In the genomic region with DNA sequence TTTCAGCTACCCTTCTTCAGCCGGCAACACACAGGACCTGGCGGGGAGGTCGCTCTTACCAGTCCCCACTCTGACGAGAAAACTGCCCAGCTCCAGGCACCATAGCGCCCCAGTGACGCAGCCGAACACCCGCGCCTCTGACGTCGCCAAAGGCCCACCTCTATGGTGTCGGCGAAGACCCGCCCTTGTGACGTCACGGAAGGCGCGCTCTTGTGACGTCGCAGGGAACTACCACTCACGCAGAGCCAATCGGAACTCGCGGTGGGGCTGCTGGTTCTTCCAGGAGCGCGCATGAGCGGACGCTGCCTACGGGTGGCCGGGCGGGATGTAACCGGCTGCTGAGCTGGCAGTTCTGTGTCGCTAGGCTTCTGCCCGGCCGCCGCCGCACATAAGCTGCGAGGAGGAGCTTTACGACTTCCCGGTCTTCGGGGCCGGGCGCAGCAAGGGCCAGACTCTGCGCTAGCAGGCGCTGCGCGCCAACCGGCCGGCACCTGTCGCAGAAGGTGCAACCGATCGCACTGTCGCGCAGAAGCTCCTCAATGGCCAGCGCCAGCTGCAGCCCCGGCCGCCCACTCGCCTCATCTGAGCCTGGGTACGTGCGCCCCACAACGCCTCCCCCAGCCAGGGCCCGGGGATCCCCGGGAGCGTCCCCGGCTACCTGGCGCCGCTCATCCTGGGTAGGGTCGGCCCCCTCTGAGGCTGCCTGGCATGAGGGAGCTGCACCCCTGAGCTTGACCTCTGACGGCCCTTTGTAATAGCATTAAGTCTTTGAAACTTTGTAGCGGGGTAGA, we compare ENCODE assay signal across 8 cellular contexts.
A peak's percentile ranks its signal among the peaks of the same experiment; 100 is the strongest.
DNase-seq lines count a peak whose midpoint lies in the region; ATAC-seq, FAIRE-seq and TF ChIP-seq lines count a peak whose summit lies in the region.
"Not testable (repeated sequence)": the region's sequence is repeated elsewhere in the genome, so short reads cannot be mapped to it uniquely, and the experiment has no call there.

No MANE protein-coding gene starts in this region.

- ATAC-seq in GM18907 (IDR thresholded peaks at IDR 0.05; ENCODE audit: unreplicated experiment) (peak; percentile 100), HG03139 (IDR thresholded peaks at IDR 0.05; ENCODE audit: unreplicated experiment) (peak; percentile 100)

- H3K4me1 ChIP-seq in smooth muscle cell (ENCODE audit: low read depth): not testable (repeated sequence)

- H2AFZ ChIP-seq in smooth muscle cell (ENCODE audit: low read depth): not testable (repeated sequence)

- H3K4me3 ChIP-seq in AG04449 (ENCODE audit: low read depth, low read length) (peak overlapping the region; percentile 63), WERI-Rb-1 (ENCODE audit: low read depth, low read length) (peak overlapping the region; percentile 47), bronchial epithelial cell (ENCODE audit: low read depth, low read length) (peak overlapping the region; percentile 49), smooth muscle cell (peak overlapping the region; percentile 93)

- H3K9me3 ChIP-seq in WERI-Rb-1 (ENCODE audit: severe bottlenecking); smooth muscle cell (replicated peaks; ENCODE audit: low read depth): not testable (repeated sequence)

- not testable (repeated sequence) for H4K20me1 ChIP-seq in smooth muscle cell (ENCODE audit: low read depth)

- not testable (repeated sequence) for H3K36me3 ChIP-seq in WERI-Rb-1; bronchial epithelial cell (ENCODE audit: control insufficient read depth, insufficient read depth, low read length); smooth muscle cell (ENCODE audit: low read depth)

- H3K27ac ChIP-seq in WERI-Rb-1 (peak overlapping the region; percentile 75), smooth muscle cell (ENCODE audit: low read depth) (peak overlapping the region; percentile 88)

- not testable (repeated sequence) for FAIRE-seq in bronchial epithelial cell (lab: Jason Lieb, UNC)

- TF ChIP-seq CTCF in AG04449 (IDR thresholded peaks at IDR 0.05; ENCODE audit: insufficient read depth, low read length, missing control alignments); WERI-Rb-1 (IDR thresholded peaks at IDR 0.05; ENCODE audit: low read depth, low read length); bronchial epithelial cell (IDR thresholded peaks at IDR 0.05; ENCODE audit: insufficient read depth, low read length, severe bottlenecking); smooth muscle cell (IDR thresholded peaks at IDR 0.05; ENCODE audit: borderline replicate concordance, insufficient read depth, poor library complexity, severe bottlenecking): not testable (repeated sequence)

- peaks cover 21% of the 10 kb centered on the region for H3K79me2 ChIP-seq in smooth muscle cell (ENCODE audit: low read depth)

- DNase-seq in AG04449 (ENCODE audit: low read depth, low spot score) (peak; percentile 91), NCI-H2196 treated with DMSO at 0.1 percent for 48 hours (lab: John Stamatoyannopoulos, UW; ENCODE audit: unreplicated experiment) (peak; percentile 89), WERI-Rb-1 (peak; percentile 96), bronchial epithelial cell (ENCODE audit: low read depth) (peak; percentile 93), iPS-NIHi7 (ENCODE audit: extremely low spot score) (peak; percentile 90), smooth muscle cell (lab: John Stamatoyannopoulos, UW; ENCODE audit: unreplicated experiment) (peak; percentile 97)

- POLR2A ChIA-PET in AG04449 (lab: Yijun Ruan, JAX): interaction anchor here (0.7 kb wide), 1 partner anchor 292 kb away, joined by 5 read pairs; no protein-coding TSS in a partner anchor

- not testable (repeated sequence) for H3F3A ChIP-seq in smooth muscle cell (ENCODE audit: low read depth)

- not testable (repeated sequence) for H3K27me3 ChIP-seq in WERI-Rb-1 (ENCODE audit: insufficient read depth, low read depth, severe bottlenecking); bronchial epithelial cell (ENCODE audit: control insufficient read depth, insufficient read depth, low read length); smooth muscle cell (ENCODE audit: low read depth)

- 1% methylated on average over 64 of the region's 70 CpGs for WGBS in smooth muscle cell (ENCODE audit: low lambda C conversion rate)

- peak overlapping the region; percentile 89 for H3K9ac ChIP-seq in smooth muscle cell (ENCODE audit: low read depth)

- H3K4me2 ChIP-seq in smooth muscle cell: peak overlapping the region; percentile 81

- CTCF ChIA-PET in AG04449 (lab: Yijun Ruan, JAX): not testable (repeated sequence)

Comparison
In these comparisons a context has a peak if more than half of its experiments do, and no peak if none do; other contexts are left out.
1. Peak in every context shown above with its lines: DNase-seq, ATAC-seq, H3K4me3 ChIP-seq and H3K27ac ChIP-seq.